In the genomic region with DNA sequence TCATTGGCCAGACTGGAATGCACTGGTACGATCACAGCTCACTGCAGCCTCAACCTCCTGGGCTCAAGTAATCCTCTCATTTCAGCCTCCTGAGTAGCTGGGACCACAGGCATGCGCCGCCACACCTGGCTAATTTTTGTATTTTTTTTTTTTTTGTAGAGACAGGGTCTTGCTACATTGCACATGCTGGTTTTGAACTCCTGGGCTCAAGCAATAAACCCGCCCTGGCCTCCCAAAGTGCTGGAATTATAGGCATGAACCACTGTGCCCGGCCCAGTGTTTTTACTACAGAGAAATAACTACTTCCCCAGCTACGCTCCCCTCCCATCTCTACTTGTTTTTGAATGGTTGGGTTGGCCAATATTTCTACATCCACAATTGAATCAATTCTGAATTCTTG, we compare ENCODE assay signal across 24 cellular contexts.
"Had no signal": no experiment of that assay in that cellular context is flagged by ENCODE, and none has a peak within 500 bp of the region (broad histone marks: within the 10 kb centered on the region; RNA-seq: fewer than 3 reads in every experiment).

No MANE protein-coding gene starts in this region.

- H3K9me3 Mint-ChIP-seq: dendritic cell treated with granulocyte-macrophage colony-stimulating factor and Interleukin-4, amounts not matched to agents 40 ng/mL and 50 ng/mL, for 4 days; effector memory CD8-positive, alpha-beta T cell; endodermal cell had no signal

- ATAC-seq: effector memory CD8-positive, alpha-beta T cell; esophagus mucosa; foreskin keratinocyte; gastrocnemius medialis; gastroesophageal sphincter; heart left ventricle; heart right ventricle had no signal

- H3K4me1 ChIP-seq: colonic mucosa, esophagus squamous epithelium, foreskin keratinocyte, gastroesophageal sphincter had no signal

- H3K27ac ChIP-seq: colonic mucosa, coronary artery, dorsolateral prefrontal cortex, epithelial cell of prostate, esophagus muscularis mucosa, esophagus squamous epithelium, foreskin keratinocyte, gastrocnemius medialis, gastroesophageal sphincter, heart left ventricle, heart right ventricle had no signal

- H3K27me3 Mint-ChIP-seq: dendritic cell treated with granulocyte-macrophage colony-stimulating factor and Interleukin-4, amounts not matched to agents 40 ng/mL and 50 ng/mL, for 4 days; effector memory CD8-positive, alpha-beta T cell had no signal

- H3K27me3 ChIP-seq: colonic mucosa, dorsolateral prefrontal cortex, esophagus muscularis mucosa, esophagus squamous epithelium, foreskin keratinocyte, gastrocnemius medialis, gastroesophageal sphincter, heart left ventricle, heart right ventricle had no signal

- H3K36me3 ChIP-seq: colonic mucosa had no signal

- DNase-seq: colonic mucosa; cortex of kidney; dermis blood vessel endothelial cell; dorsolateral prefrontal cortex; effector CD4-positive, alpha-beta T cell; effector CD8-positive, alpha-beta T cell; effector memory CD4-positive, alpha-beta T cell; effector memory CD8-positive, alpha-beta T cell; endodermal cell; erythroblast; esophagus squamous epithelium; foreskin fibroblast; foreskin keratinocyte; foreskin melanocyte; gastrocnemius medialis; glutamatergic neuron; heart left ventricle; heart right ventricle had no signal

- H3K9me3 ChIP-seq: colonic mucosa, esophagus muscularis mucosa, esophagus squamous epithelium, gastrocnemius medialis, gastroesophageal sphincter, heart left ventricle, heart right ventricle had no signal

- H3K27ac Mint-ChIP-seq: dendritic cell treated with granulocyte-macrophage colony-stimulating factor and Interleukin-4, amounts not matched to agents 40 ng/mL and 50 ng/mL, for 4 days; endodermal cell had no signal

- H3K4me3 ChIP-seq: colonic mucosa, coronary artery, dorsolateral prefrontal cortex, esophagus muscularis mucosa, esophagus squamous epithelium, gastrocnemius medialis, gastroesophageal sphincter, heart left ventricle, heart right ventricle had no signal

- H3K4me3 Mint-ChIP-seq: dendritic cell treated with granulocyte-macrophage colony-stimulating factor and Interleukin-4, amounts not matched to agents 40 ng/mL and 50 ng/mL, for 4 days; effector memory CD8-positive, alpha-beta T cell; endodermal cell had no signal
